Comparison of ENCODE assay signal across 35 cellular contexts in the genomic region with DNA sequence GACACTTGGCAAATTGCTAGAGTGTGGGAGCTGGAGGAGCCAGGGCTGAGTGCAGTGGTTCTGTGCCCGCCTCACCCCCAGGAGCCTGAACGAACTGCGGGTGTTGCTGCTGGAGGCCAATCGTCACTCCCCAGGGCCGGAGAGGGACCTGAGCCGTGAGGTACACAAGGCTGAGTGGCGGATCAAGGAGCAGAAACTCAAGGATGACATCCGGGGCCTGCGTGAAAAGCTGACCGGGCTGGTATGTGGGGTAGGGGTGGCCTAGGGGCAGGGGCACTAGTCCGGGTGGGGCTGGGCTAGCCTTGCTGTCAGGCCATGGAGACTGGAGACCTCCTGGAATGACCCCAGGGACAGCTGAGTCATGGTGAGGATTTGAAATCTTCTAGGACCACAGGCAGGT.
"Had no signal": no experiment of that assay in that cellular context is flagged by ENCODE, and none has a peak within 500 bp of the region (broad histone marks: within the 10 kb centered on the region; RNA-seq: fewer than 3 reads in every experiment).

No MANE protein-coding gene starts in this region.

- DNase-seq: activated CD4-positive, alpha-beta T cell treated with anti-CD3 and anti-CD28 coated beads for 1 hour; activated CD4-positive, alpha-beta T cell treated with anti-CD3 and anti-CD28 coated beads for 48 hours; activated CD4-positive, CD25-positive, alpha-beta regulatory T cell; activated CD8-positive, alpha-beta T cell treated with anti-CD3 and anti-CD28 coated beads for 36 hours; activated gamma-delta T cell treated with Interleukin-2 at 50 U/mL for 16 hours; activated naive CD4-positive, alpha-beta T cell treated with anti-CD3 and anti-CD28 coated beads for 36 hours; activated T-cell treated with anti-CD3 and anti-CD28 coated beads, Interleukin-2, amount 50 U/mL, for 1 hour; activated T-cell treated with anti-CD3 and anti-CD28 coated beads, Interleukin-2, amount 50 U/mL, for 72 hours; adrenal gland; body of pancreas; MM.1S; MV-4-11; NCI-H1092; NCI-H1417; NCI-H146; NCI-H187; NCI-H2029 treated with DMSO at 0.1 percent for 48 hours; NCI-H2107; NCI-H2171; NCI-H510A; NCI-H526; NCI-H748 treated with DMSO at 0.1 percent for 48 hours; NK-92 treated with Interleukin-12 subunit alpha and Interleukin-12 subunit beta, amount 100 ng/mL, for 24 hours; PC-3; SHP77; SJCRH30; T1000; WERI-Rb-1 had no signal

- H3K9me3 Mint-ChIP-seq: activated CD8-positive, alpha-beta T cell treated with anti-CD3 and anti-CD28 coated beads for 36 hours; activated naive CD4-positive, alpha-beta T cell treated with anti-CD3 and anti-CD28 coated beads for 36 hours; activated naive CD4-positive, alpha-beta T cell treated with anti-CD3 and anti-CD28 coated beads, Interleukin-2, amount 50 U/mL, for 72 hours; activated T-cell treated with anti-CD3 and anti-CD28 coated beads, Interleukin-2, amount 50 U/mL, for 72 hours; activated T-helper 17 cell treated with anti-CD3 and anti-CD28 coated beads, Interleukin-2, amount 50 U/mL, for 72 hours had no signal

- ATAC-seq: activated CD8-positive, alpha-beta T cell treated with anti-CD3 and anti-CD28 coated beads for 36 hours; activated naive CD4-positive, alpha-beta T cell treated with anti-CD3 and anti-CD28 coated beads, Interleukin-2, amount 50 U/mL, for 72 hours; activated T-cell treated with anti-CD3 and anti-CD28 coated beads, Interleukin-2, amount 50 U/mL, for 72 hours; activated T-helper 17 cell treated with anti-CD3 and anti-CD28 coated beads, Interleukin-2, amount 50 U/mL, for 72 hours; body of pancreas; PC-3 had no signal

- H3K27ac Mint-ChIP-seq: activated CD8-positive, alpha-beta T cell treated with anti-CD3 and anti-CD28 coated beads for 36 hours; activated naive CD4-positive, alpha-beta T cell treated with anti-CD3 and anti-CD28 coated beads for 36 hours; activated naive CD4-positive, alpha-beta T cell treated with anti-CD3 and anti-CD28 coated beads, Interleukin-2, amount 50 U/mL, for 72 hours; activated T-cell treated with anti-CD3 and anti-CD28 coated beads, Interleukin-2, amount 50 U/mL, for 72 hours; activated T-helper 17 cell treated with anti-CD3 and anti-CD28 coated beads, Interleukin-2, amount 50 U/mL, for 72 hours had no signal

- H3K36me3 Mint-ChIP-seq: activated naive CD4-positive, alpha-beta T cell treated with anti-CD3 and anti-CD28 coated beads, Interleukin-2, amount 50 U/mL, for 72 hours had no signal

- FAIRE-seq: astrocyte had no signal

- H3K27me3 ChIP-seq: adrenal gland, body of pancreas, breast epithelium, Peyer's patch, SJCRH30 had no signal

- H3K9me3 ChIP-seq: adrenal gland, body of pancreas, breast epithelium, Peyer's patch, SJCRH30 had no signal

- H3K9ac ChIP-seq: KMS-11 had no signal

- H3K4me3 ChIP-seq: adrenal gland, body of pancreas, breast epithelium, Peyer's patch, SJCRH30, SK-N-MC had no signal

- H3K4me1 Mint-ChIP-seq: activated T-helper 17 cell treated with anti-CD3 and anti-CD28 coated beads, Interleukin-2, amount 50 U/mL, for 72 hours had no signal

- H3K27me3 Mint-ChIP-seq: activated CD8-positive, alpha-beta T cell treated with anti-CD3 and anti-CD28 coated beads for 36 hours; activated T-helper 17 cell treated with anti-CD3 and anti-CD28 coated beads, Interleukin-2, amount 50 U/mL, for 72 hours had no signal

- H3K4me2 ChIP-seq: KMS-11 had no signal

- H3K4me1 ChIP-seq: adrenal gland, breast epithelium, Peyer's patch had no signal

- H3K36me3 ChIP-seq: breast epithelium had no signal

- H3K27ac ChIP-seq: adrenal gland, body of pancreas, breast epithelium, KMS-11, Peyer's patch, SJCRH30, SK-N-MC, WERI-Rb-1 had no signal

- H3K4me3 Mint-ChIP-seq: activated CD8-positive, alpha-beta T cell treated with anti-CD3 and anti-CD28 coated beads for 36 hours; activated naive CD4-positive, alpha-beta T cell treated with anti-CD3 and anti-CD28 coated beads for 36 hours; activated T-cell treated with anti-CD3 and anti-CD28 coated beads, Interleukin-2, amount 50 U/mL, for 72 hours; activated T-helper 17 cell treated with anti-CD3 and anti-CD28 coated beads, Interleukin-2, amount 50 U/mL, for 72 hours had no signal
